ENCODE assay signal across 2 cellular contexts in the genomic region with DNA sequence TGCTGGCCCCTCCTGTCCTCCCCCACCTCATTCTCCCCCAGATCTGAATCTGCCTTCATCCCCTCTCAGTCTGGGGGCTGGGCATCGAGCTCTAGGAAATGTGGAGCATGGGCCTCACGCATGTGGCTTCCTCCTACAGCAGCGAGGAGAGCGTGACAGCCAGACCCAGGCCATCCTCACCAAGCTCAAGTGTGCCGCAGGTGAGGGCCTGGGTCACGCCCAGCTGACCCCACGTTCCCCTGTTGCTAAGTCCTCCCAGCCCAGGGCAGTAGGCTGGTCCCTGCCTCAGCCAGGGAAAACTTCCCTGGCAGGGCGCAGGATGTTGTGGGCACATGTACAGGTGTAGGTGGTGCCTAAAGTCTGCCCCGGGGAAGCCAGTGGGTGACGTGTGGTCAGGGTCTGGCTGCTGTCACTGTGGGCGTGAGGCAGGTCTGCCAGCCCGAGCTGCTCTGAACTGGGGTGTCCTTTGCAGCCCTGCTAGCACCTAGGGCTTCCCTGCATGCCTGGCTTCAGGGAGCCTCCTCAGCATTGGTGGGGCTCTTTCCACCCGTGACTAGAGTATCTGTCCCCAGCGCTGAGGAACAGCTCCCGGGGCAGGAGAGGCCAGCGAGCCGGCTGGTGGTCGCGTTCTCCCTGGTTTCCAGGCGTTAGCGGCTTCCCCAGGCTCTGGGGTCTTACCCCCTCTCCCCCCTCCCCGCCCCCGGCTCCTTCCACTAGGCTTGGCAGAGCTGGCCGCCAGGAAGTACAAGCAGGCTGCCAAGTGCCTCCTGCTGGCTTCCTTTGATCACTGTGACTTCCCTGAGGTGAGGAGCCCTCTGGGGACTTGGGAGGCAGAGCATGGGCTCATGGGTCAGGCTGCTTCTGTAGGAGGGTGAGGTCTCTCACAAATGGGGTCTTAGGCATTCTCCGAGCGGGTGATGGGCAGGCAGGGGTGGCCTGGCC.
TF ChIP-seq lines count a peak whose summit lies in the region.

No MANE protein-coding gene starts in this region.

TF ChIP-seq in HEK293, 187 proteins besides CTCF, POLR2A, EP300 and RAD21:
- TF ChIP-seq ZNF114 (tag by site-specific recombination; IDR thresholded peaks at IDR 0.05): no peak
- peak; percentile 86 for TF ChIP-seq ZFHX2 (tag by site-specific recombination; conservative IDR thresholded peaks at IDR 0.05)
- peak; percentile 74 for TF ChIP-seq ZIC2 (tag by site-specific recombination; IDR thresholded peaks at IDR 0.05)
- TF ChIP-seq PBX3 (CRISPR knock-in tag; IDR thresholded peaks at IDR 0.05): peak; percentile 33; the same call in 1 of the 2 replicates
- TF ChIP-seq IKZF3 (tag by site-specific recombination; IDR thresholded peaks at IDR 0.05): 0 out of 2 replicates have a peak, but pooled peaks have one; percentile 37
- peak; percentile 88 for TF ChIP-seq EGR2 (tag by site-specific recombination; IDR thresholded peaks at IDR 0.05; ENCODE audit: low read depth)
- 0 out of 2 replicates have a peak, but pooled peaks have one; percentile 11 for TF ChIP-seq FEZF1 (tag by site-specific recombination; IDR thresholded peaks at IDR 0.05)
- no peak for TF ChIP-seq ZBTB48 (tag by site-specific recombination; IDR thresholded peaks at IDR 0.05)
- TF ChIP-seq ZNF423 (tag by site-specific recombination; IDR thresholded peaks at IDR 0.05): peak; percentile 80; the same call in 1 of the 2 replicates

TF ChIP-seq in H1, 55 proteins besides CTCF, POLR2A, EP300 and RAD21:
- TF ChIP-seq SP4 (IDR thresholded peaks at IDR 0.05; ENCODE audit: low read length) (no peak), KDM4A (IDR thresholded peaks at IDR 0.05; ENCODE audit: low read depth, low read length, severe bottlenecking) (no peak), EGR1 (IDR thresholded peaks at IDR 0.05; ENCODE audit: borderline replicate concordance, low read depth, low read length) (no peak), CBX5 (IDR thresholded peaks at IDR 0.05; ENCODE audit: low read depth, low read length) (no peak), HDAC6 (IDR thresholded peaks at IDR 0.05; ENCODE audit: low read depth, low read length) (no peak), EZH2 (IDR thresholded peaks at IDR 0.05; ENCODE audit: low read depth, low read length, severe bottlenecking) (no peak), TEAD4 (IDR thresholded peaks at IDR 0.05; ENCODE audit: low read depth, low read length) (no peak), RXRA (IDR thresholded peaks at IDR 0.05; ENCODE audit: insufficient read depth, low read depth, low read length) (no peak), SIRT6 (IDR thresholded peaks at IDR 0.05; ENCODE audit: low read length) (no peak), FOSL1 (IDR thresholded peaks at IDR 0.05; ENCODE audit: insufficient read depth, low read depth, low read length) (no peak), HDAC2 (IDR thresholded peaks at IDR 0.05; ENCODE audit: borderline replicate concordance in 1 of 2, low read depth in 2 of 2, low read length in 2 of 2) (no peak)
- TF ChIP-seq, protein P1, sequence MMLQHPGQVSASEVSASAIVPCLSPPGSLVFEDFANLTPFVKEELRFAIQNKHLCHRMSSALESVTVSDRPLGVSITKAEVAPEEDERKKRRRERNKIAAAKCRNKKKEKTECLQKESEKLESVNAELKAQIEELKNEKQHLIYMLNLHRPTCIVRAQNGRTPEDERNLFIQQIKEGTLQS (IDR thresholded peaks at IDR 0.05; ENCODE audit: insufficient read depth, low read depth, low read length): no peak
